In the genomic region with DNA sequence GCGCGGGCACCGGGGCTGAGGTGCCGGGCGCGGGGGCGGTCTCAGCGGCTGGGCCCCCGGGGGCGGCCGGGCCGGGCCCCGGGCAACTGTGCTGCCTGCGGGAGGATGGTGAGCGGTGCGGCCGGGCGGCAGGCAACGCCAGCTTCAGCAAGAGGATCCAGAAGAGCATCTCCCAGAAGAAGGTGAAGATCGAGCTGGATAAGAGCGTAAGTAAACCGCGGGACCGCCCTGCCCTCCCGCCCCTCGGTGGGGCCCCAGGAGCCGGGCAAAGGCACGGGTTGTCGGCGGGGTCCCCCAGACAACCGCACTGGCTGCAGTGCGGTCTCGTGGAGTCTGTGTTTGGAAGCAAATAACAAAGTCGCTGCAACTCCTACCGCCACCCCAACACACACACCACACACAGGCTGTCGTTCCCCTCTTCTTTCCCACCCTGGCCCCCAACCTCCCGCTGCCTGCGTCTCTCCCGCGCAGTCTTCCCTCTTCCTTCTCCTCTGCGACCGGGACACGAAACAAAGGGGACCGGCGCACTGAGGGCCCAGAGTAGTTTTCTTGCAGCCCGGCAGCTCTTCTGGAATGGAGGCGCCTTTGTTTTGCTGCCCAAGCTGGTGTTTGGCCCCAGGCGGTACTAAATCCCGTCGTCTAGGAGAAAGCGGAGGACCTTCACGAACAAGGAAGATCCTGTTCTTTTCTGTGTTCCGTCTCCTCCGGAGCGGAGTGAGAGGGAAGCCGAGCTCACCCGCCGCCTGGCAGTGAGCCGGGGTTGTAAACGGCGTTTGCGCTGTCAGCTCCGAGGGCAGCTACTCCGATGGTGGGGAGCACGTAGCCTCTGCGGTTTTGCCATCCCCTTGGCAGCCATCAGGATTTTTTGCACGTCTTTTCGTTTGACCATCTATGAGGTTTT, we compare ENCODE assay signal across 8 cellular contexts. TPM values are rescaled to one million over a fixed set of nuclear protein-coding genes. Genes with fewer than 3 reads are reported as not detected.
A peak's percentile ranks its signal among the peaks of the same experiment; 100 is the strongest.
DNase-seq lines count a peak whose midpoint lies in the region; FAIRE-seq and TF ChIP-seq lines count a peak whose summit lies in the region.

No MANE protein-coding gene starts in this region.

- no peaks in the 10 kb centered on the region for H3K27me3 Mint-ChIP-seq in T-helper 2 cell treated with Interferon-gamma antibody and Interleukin-4, amounts not matched to agents 5 μg/mL and 100 μg/mL, for 36 hours (ENCODE audit: low read depth)

- no peaks in the 10 kb centered on the region for H3K9me3 Mint-ChIP-seq in T-helper 2 cell treated with Interferon-gamma antibody and Interleukin-4, amounts not matched to agents 5 μg/mL and 100 μg/mL, for 36 hours

- H3K4me1 Mint-ChIP-seq in T-helper 2 cell treated with Interferon-gamma antibody and Interleukin-4, amounts not matched to agents 5 μg/mL and 100 μg/mL, for 36 hours (ENCODE audit: low read depth), result peaks cover 27% of the 10 kb centered on the region

- peaks cover 23% of the 10 kb centered on the region for H3K36me3 Mint-ChIP-seq in T-helper 2 cell treated with Interferon-gamma antibody and Interleukin-4, amounts not matched to agents 5 μg/mL and 100 μg/mL, for 36 hours (ENCODE audit: low read depth)

- DNase-seq in GM12864 (ENCODE audit: low read depth) (no peak), HCEC 1CT (peak; percentile 56), LoVo (ENCODE audit: low spot score) (peak; percentile 49), astrocyte of the hippocampus (ENCODE audit: low read depth, low spot score) (peak; percentile 86), hippocampal formation (lab: John Stamatoyannopoulos, UW) (peak; percentile 78 to 84), renal cortical epithelial cell (ENCODE audit: low read depth) (peak; percentile 47), D721Med (ENCODE audit: insufficient read length, low spot score) (no peak)
- peak; percentile 48 for DNase-seq in T-helper 2 cell treated with Interferon-gamma antibody and Interleukin-4, amounts not matched to agents 5 μg/mL and 100 μg/mL, for 36 hours (ENCODE audit: low spot score)

- H3K4me3 ChIP-seq in GM12864 (ENCODE audit: low read depth, low read length), result peak overlapping the region; percentile 58

- H3K27ac Mint-ChIP-seq in T-helper 2 cell treated with Interferon-gamma antibody and Interleukin-4, amounts not matched to agents 5 μg/mL and 100 μg/mL, for 36 hours, result peak overlapping the region; percentile 94

- TF ChIP-seq CTCF in GM12864 (IDR thresholded peaks at IDR 0.05; ENCODE audit: low read depth, low read length, missing control alignments), result no peak
- no peak for TF ChIP-seq CTCF in D721Med (IDR thresholded peaks at IDR 0.05; ENCODE audit: insufficient read depth, missing control alignments)

- H3K4me3 Mint-ChIP-seq in T-helper 2 cell treated with Interferon-gamma antibody and Interleukin-4, amounts not matched to agents 5 μg/mL and 100 μg/mL, for 36 hours, result peak overlapping the region; percentile 98

- no peak for FAIRE-seq in D721Med (lab: Jason Lieb, UNC)

RNA-seq across cellular contexts. Expression of gene SAP30, which starts 0.8 kb away (rescaled TPM):
- total RNA-seq in renal cortical epithelial cell, result 9.0 and 22.4 TPM in 2 replicates

RNA-seq across cellular contexts. Expression of gene SCRG1, which starts 27.4 kb away (rescaled TPM):
- not detected in 2 replicates for total RNA-seq in renal cortical epithelial cell

RNA-seq across cellular contexts. Expression of gene HMGB2, which starts 37.4 kb away (rescaled TPM):
- 22.2 and 51.9 TPM in 2 replicates for total RNA-seq in renal cortical epithelial cell

Comparison
In these comparisons a context has a peak if more than half of its experiments do, and no peak if none do; other contexts are left out.
1. DNase-seq: peak in HCEC 1CT (single experiment), LoVo (single experiment), T-helper 2 cell treated with Interferon-gamma antibody and Interleukin-4, amounts not matched to agents 5 μg/mL and 100 μg/mL, for 36 hours (single experiment), astrocyte of the hippocampus (single experiment), hippocampal formation (2 of 2) and renal cortical epithelial cell (single experiment); none in GM12864 (single experiment) and D721Med (single experiment).